2 cellular contexts compared by ENCODE assay signal in genomic region chr6:87501809-87502572, GRCh38.
TF ChIP-seq lines count a peak whose summit lies in the region.

No MANE protein-coding gene starts in this region.

TF ChIP-seq in Ishikawa, 13 proteins besides CTCF, POLR2A, EP300 and RAD21:
- TF ChIP-seq TEAD4 (IDR thresholded peaks at IDR 0.05) (peak; percentile 60), EGR1 (IDR thresholded peaks at IDR 0.05) (no peak), TAF1 (IDR thresholded peaks at IDR 0.05; ENCODE audit: low read depth) (no peak), CEBPB (IDR thresholded peaks at IDR 0.05) (peak; percentile 53), MAX (IDR thresholded peaks at IDR 0.05) (no peak), ZBTB7A (IDR thresholded peaks at IDR 0.05; ENCODE audit: low read depth) (no peak)

TF ChIP-seq in HepG2, 621 proteins besides CTCF, POLR2A, EP300 and RAD21:
- no peak for TF ChIP-seq KDM6A (CRISPR knock-in tag; IDR thresholded peaks at IDR 0.05; ENCODE audit: low read depth)
- TF ChIP-seq MLXIP (CRISPR knock-in tag; IDR thresholded peaks at IDR 0.05; ENCODE audit: borderline replicate concordance), result no peak
- TF ChIP-seq ZNF317 (CRISPR knock-in tag; IDR thresholded peaks at IDR 0.05), result peak; percentile 78
- TF ChIP-seq NFE2 (CRISPR knock-in tag; IDR thresholded peaks at IDR 0.05), result no peak
- 0 out of 2 replicates have a peak, but pooled peaks have one; percentile 20 for TF ChIP-seq ARID5B (CRISPR knock-in tag; IDR thresholded peaks at IDR 0.05)
- no peak for TF ChIP-seq CCAR2 (optimal IDR thresholded peaks at IDR 0.05; ENCODE audit: low read depth, low read length)
- TF ChIP-seq ZC3H13 (CRISPR knock-in tag; IDR thresholded peaks at IDR 0.05), result no peak
- no peak for TF ChIP-seq ZNF10 (CRISPR knock-in tag; IDR thresholded peaks at IDR 0.05; ENCODE audit: borderline replicate concordance, low read depth)
- TF ChIP-seq ELF3 (CRISPR knock-in tag; IDR thresholded peaks at IDR 0.05), result peak; percentile 72
- no peak for TF ChIP-seq PAXIP1 (CRISPR knock-in tag; conservative IDR thresholded peaks at IDR 0.05)
- TF ChIP-seq WIZ (CRISPR knock-in tag; IDR thresholded peaks at IDR 0.05), result no peak
- no peak for TF ChIP-seq ATF7 (IDR thresholded peaks at IDR 0.05)
- TF ChIP-seq ATF7 (CRISPR knock-in tag; IDR thresholded peaks at IDR 0.05), result no peak
